2 cellular contexts compared by ENCODE assay signal in genomic region chr19:14584372-14584771, GRCh38.
TF ChIP-seq lines count a peak whose summit lies in the region.

No MANE protein-coding gene starts in this region.

TF ChIP-seq in GM12891, 5 proteins besides CTCF, POLR2A, EP300 and RAD21:
- peak; percentile 68 for TF ChIP-seq POLR2AphosphoS5 (IDR thresholded peaks at IDR 0.05; ENCODE audit: low read depth, low read length)
TF ChIP-seq in GM12891: peak in this region for 1; not testable (repeated sequence) for 4.

TF ChIP-seq in GM12878, 131 proteins besides CTCF, POLR2A, EP300 and RAD21:
- TF ChIP-seq POLR2AphosphoS5 (IDR thresholded peaks at IDR 0.05; ENCODE audit: low read length), result peak; percentile 47; the same call in 1 of the 2 replicates
- peak; percentile 13 for TF ChIP-seq MEF2B (IDR thresholded peaks at IDR 0.05; ENCODE audit: partially characterized antibody, poor library complexity, severe bottlenecking)
